ENCODE assay signal across 24 cellular contexts in the genomic region with DNA sequence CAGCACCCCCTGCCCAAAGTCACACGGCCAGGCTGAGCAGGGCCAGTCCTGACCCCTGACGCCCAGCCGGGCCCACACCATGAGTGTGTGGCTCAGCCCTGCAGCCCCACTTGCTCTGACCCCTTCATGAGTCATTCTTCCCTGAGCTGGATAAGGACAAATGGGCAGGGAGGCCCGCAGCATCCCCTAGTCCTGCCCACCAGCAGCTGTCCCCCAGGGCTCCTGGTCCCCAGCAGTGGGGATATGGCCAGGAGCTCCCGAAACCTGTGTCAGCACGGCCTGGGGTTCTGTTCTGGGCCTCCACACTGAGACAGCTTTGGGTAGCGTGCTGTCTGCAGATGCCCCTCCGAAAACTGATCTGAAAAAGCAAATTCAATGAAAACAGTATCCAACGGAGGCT.
"Had no signal": no experiment of that assay in that cellular context is flagged by ENCODE, and none has a peak within 500 bp of the region (broad histone marks: within the 10 kb centered on the region; RNA-seq: fewer than 3 reads in every experiment).

No MANE protein-coding gene starts in this region.

- H3K27ac ChIP-seq: hepatocyte, neutrophil, thyroid gland, upper lobe of left lung, vagina had no signal

- H3K36me3 ChIP-seq: gastrocnemius medialis, neutrophil, sigmoid colon, thyroid gland, upper lobe of left lung, vagina had no signal

- H3K79me2 ChIP-seq: hepatocyte had no signal

- H3K4me1 ChIP-seq: gastrocnemius medialis, upper lobe of left lung, vagina had no signal

- DNase-seq: activated CD4-positive, alpha-beta T cell treated with anti-CD3 and anti-CD28 coated beads for 36 hours; activated CD4-positive, CD25-positive, alpha-beta regulatory T cell; activated CD8-positive, alpha-beta memory T cell treated with anti-CD3 and anti-CD28 coated beads, Interleukin-2, amount 10 ng/mL, durations not matched to agents 7 days and 5 days; activated CD8-positive, alpha-beta T cell treated with anti-CD3 and anti-CD28 coated beads, Interleukin-2, amount 10 ng/mL, durations not matched to agents 7 days and 5 days; activated naive CD8-positive, alpha-beta T cell treated with anti-CD3 and anti-CD28 coated beads, Interleukin-2, amount 50 U/mL, for 24 hours; activated T-cell treated with anti-CD3 and anti-CD28 coated beads, Interleukin-2, amount 50 U/mL, for 48 hours; amygdala; effector CD8-positive, alpha-beta T cell; gastrocnemius medialis; left colon; midbrain; sigmoid colon; stimulated activated CD4-positive, alpha-beta T cell treated with anti-CD3 and anti-CD28 coated beads, Interleukin-1b, Interleukin-23, amount 100 ng/mL, for 48 hours; stimulated activated CD4-positive, alpha-beta T cell treated with anti-CD3 and anti-CD28 coated beads, Interleukin-4, amount 100 ng/mL, for 4 hours; stimulated activated CD8-positive, alpha-beta memory T cell treated with anti-CD3 and anti-CD28 coated beads, Interleukin-4, amount 100 ng/mL, for 48 hours; stimulated activated naive CD8-positive, alpha-beta T cell treated with anti-CD3 and anti-CD28 coated beads, Interleukin-15, amount 100 ng/mL, for 72 hours; substantia nigra; T-helper 1 cell; thyroid gland; upper lobe of left lung had no signal

- H2AFZ ChIP-seq: hepatocyte had no signal

- ATAC-seq: activated CD4-positive, alpha-beta T cell treated with anti-CD3 and anti-CD28 coated beads for 36 hours; activated CD8-positive, alpha-beta memory T cell treated with anti-CD3 and anti-CD28 coated beads, Interleukin-2, amount 10 ng/mL, durations not matched to agents 7 days and 5 days; activated CD8-positive, alpha-beta T cell treated with anti-CD3 and anti-CD28 coated beads, Interleukin-2, amount 10 ng/mL, durations not matched to agents 7 days and 5 days; activated naive CD8-positive, alpha-beta T cell treated with anti-CD3 and anti-CD28 coated beads, Interleukin-2, amount 50 U/mL, for 24 hours; gastrocnemius medialis; left colon had no signal

- H3K4me3 ChIP-seq: gastrocnemius medialis, hepatocyte, sigmoid colon, smooth muscle cell, thyroid gland, upper lobe of left lung, vagina had no signal

- H3K4me2 ChIP-seq: hepatocyte, smooth muscle cell had no signal

- H3K27me3 ChIP-seq: gastrocnemius medialis, hepatocyte, sigmoid colon, thyroid gland, upper lobe of left lung, vagina had no signal

- H3K9me3 ChIP-seq: gastrocnemius medialis, neutrophil, sigmoid colon, thyroid gland, upper lobe of left lung, vagina had no signal
